In genomic region chrX:153724252-153725038, GRCh38 we compare ENCODE assay signal across 8 cellular contexts. TPM values are rescaled to one million over a fixed set of nuclear protein-coding genes. Genes with fewer than 3 reads are reported as not detected.
A peak's percentile ranks its signal among the peaks of the same experiment; 100 is the strongest.
DNase-seq lines count a peak whose midpoint lies in the region; ATAC-seq, FAIRE-seq and TF ChIP-seq lines count a peak whose summit lies in the region.

Gene ABCD1 (plus strand): TSS chrX:153724856. CDS start chrX:153725267, 411 bp downstream.
Gene BCAP31 (minus strand): TSS chrX:153724387. CDS start chrX:153723244, 1,143 bp downstream.

- H3K27me3 ChIP-seq in breast epithelium, result peaks cover 0 to 34% of the 10 kb centered on the region in 2 donors
- no peaks in the 10 kb centered on the region for H3K27me3 ChIP-seq in small intestine (ENCODE audit: control insufficient read depth in 2 of 2, insufficient read depth in 2 of 2, low read length in 2 of 2)

- 0 to 23% (median 20%) methylated on average over 1 to 72 of the region's 88 CpGs for WGBS in small intestine, 3 donors

- H3K27ac ChIP-seq in VCaP (peak within 1 kb of the TSS; percentile 89), breast epithelium (peak within 1 kb of the TSS; percentile 66 to 94), small intestine (ENCODE audit: low read depth in 1 of 2, low read length in 1 of 2) (peak within 1 kb of the TSS; percentile 92 to 96)

- H3K9me3 ChIP-seq in breast epithelium (no peaks in the 10 kb centered on the region), small intestine (ENCODE audit: control insufficient read depth, low read depth) (no peaks in the 10 kb centered on the region)

- H3K4me3 ChIP-seq in breast epithelium (peak within 1 kb of the TSS; percentile 63 to 80 (median 74)), small intestine (ENCODE audit: low read depth in 1 of 2, low read length in 2 of 2) (peak within 1 kb of the TSS; percentile 57 to 75)

- no peak for FAIRE-seq in small intestine (lab: Jason Lieb, UNC)

- intact Hi-C loops in breast epithelium (cut with DNase I; ENCODE audit: low total_unique reads), result no loop called here

- peak; percentile 23 for TF ChIP-seq POLR2A in breast epithelium (IDR thresholded peaks at IDR 0.05)

- no peak for TF ChIP-seq CTCF in VCaP (conservative IDR thresholded peaks at IDR 0.05)
- TF ChIP-seq CTCF in breast epithelium (IDR thresholded peaks at IDR 0.05), result no peak

- H3K4me1 ChIP-seq in breast epithelium (peaks cover 0 to 3% of the 10 kb centered on the region in 2 donors), small intestine (ENCODE audit: control insufficient read depth in 2 of 2, insufficient read depth in 1 of 2, low read depth in 1 of 2, low read length in 1 of 2) (peaks cover 0 to 4% of the 10 kb centered on the region in 2 donors)

- ATAC-seq in GM18520 (IDR thresholded peaks at IDR 0.05; ENCODE audit: unreplicated experiment) (peak; percentile 45), HG03064 (IDR thresholded peaks at IDR 0.05; ENCODE audit: low read depth, unreplicated experiment) (peak; percentile 54)

- no peaks in the 10 kb centered on the region for H3K36me3 ChIP-seq in breast epithelium
- H3K36me3 ChIP-seq in small intestine (ENCODE audit: control insufficient read depth in 2 of 2, insufficient read depth in 2 of 2, low read length in 2 of 2), result no peaks in the 10 kb centered on the region

- DNase-seq in 8988T (peak; percentile 74), NCI-H2196 treated with DMSO at 0.1 percent for 48 hours (lab: John Stamatoyannopoulos, UW; ENCODE audit: unreplicated experiment) (peak; percentile 78), breast epithelium (ENCODE audit: low spot score in 2 of 2) (peak; percentile 80 to 84), iPS-NIHi7 (ENCODE audit: extremely low spot score) (peak; percentile 84), small intestine (peak; percentile 88)

RNA-seq across cellular contexts. Expression of gene ABCD1, which starts in this region (rescaled TPM):
- total RNA-seq in breast epithelium, result 10 to 100 TPM; 10.2 to 27.8 (median 10.5) TPM
- polyA plus RNA-seq in small intestine, result 10 to 100 TPM; 10.1 to 37.3 (median 26.5) TPM

RNA-seq across cellular contexts. Expression of gene BCAP31, which starts in this region (rescaled TPM):
- total RNA-seq in breast epithelium, result 100 to 1,000 TPM; 120 to 245 (median 129) TPM
- polyA plus RNA-seq in small intestine, result 100 to 1,000 TPM in 1 of 3 donors, 10 to 100 TPM in 2; 68.4 to 243 (median 81.0) TPM

Comparison
In these comparisons a context has a peak if more than half of its experiments do, and no peak if none do; other contexts are left out.
1. Peak in every context shown above with its lines: DNase-seq, ATAC-seq, H3K4me3 ChIP-seq and H3K27ac ChIP-seq.